ENCODE assay signal across 1 cellular context in genomic region chr6:28944412-28945006, GRCh38.
TF ChIP-seq lines count a peak whose summit lies in the region.

No MANE protein-coding gene starts in this region.

TF ChIP-seq in HEK293, 187 proteins besides CTCF, POLR2A, EP300 and RAD21 (continued from another document and continues in another):
- TF ChIP-seq ZNF513 (tag by site-specific recombination; IDR thresholded peaks at IDR 0.05) (peak; percentile 15; the same call in 1 of the 2 replicates), ZNF510 (tag by site-specific recombination; IDR thresholded peaks at IDR 0.05; ENCODE audit: insufficient replicate concordance) (no peak), ELK4 (IDR thresholded peaks at IDR 0.05; ENCODE audit: borderline replicate concordance, low read depth, low read length) (no peak), ZNF266 (tag by site-specific recombination; IDR thresholded peaks at IDR 0.05; ENCODE audit: low read depth) (no peak), ZNF132 (tag by site-specific recombination; IDR thresholded peaks at IDR 0.05; ENCODE audit: borderline replicate concordance) (no peak), ZBTB49 (tag by site-specific recombination; IDR thresholded peaks at IDR 0.05; ENCODE audit: low read depth) (no peak), PBX3 (CRISPR knock-in tag; IDR thresholded peaks at IDR 0.05) (no peak), ZNF549 (tag by site-specific recombination; IDR thresholded peaks at IDR 0.05) (no peak), KLF8 (tag by site-specific recombination; IDR thresholded peaks at IDR 0.05) (0 out of 2 replicates have a peak, but pooled peaks have one; percentile 29), BCL11B (tag by site-specific recombination; IDR thresholded peaks at IDR 0.05; ENCODE audit: low read depth) (no peak), SETDB1 (IDR thresholded peaks at IDR 0.05; ENCODE audit: insufficient read length, low read length) (no peak), ZNF239 (tag by site-specific recombination; IDR thresholded peaks at IDR 0.05) (no peak), ZNF394 (tag by site-specific recombination; IDR thresholded peaks at IDR 0.05; ENCODE audit: borderline replicate concordance) (0 out of 2 replicates have a peak, but pooled peaks have one; percentile 28), ZNF529 (tag by site-specific recombination; IDR thresholded peaks at IDR 0.05; ENCODE audit: insufficient replicate concordance) (no peak), ZNF843 (tag by site-specific recombination; IDR thresholded peaks at IDR 0.05) (peak; percentile 57), ZNF654 (tag by site-specific recombination; IDR thresholded peaks at IDR 0.05; ENCODE audit: low read depth) (no peak), PRDM6 (tag by site-specific recombination; IDR thresholded peaks at IDR 0.05) (no peak), REST (tag by site-specific recombination; IDR thresholded peaks at IDR 0.05) (no peak), ZNF19 (tag by site-specific recombination; IDR thresholded peaks at IDR 0.05; ENCODE audit: low read depth) (no peak), ZNF324 (tag by site-specific recombination; IDR thresholded peaks at IDR 0.05) (peak; percentile 85; the same call in 1 of the 2 replicates), ZNF704 (tag by site-specific recombination; IDR thresholded peaks at IDR 0.05) (no peak), ZNF660 (tag by site-specific recombination; IDR thresholded peaks at IDR 0.05) (peak; percentile 97), ZNF449 (tag by site-specific recombination; IDR thresholded peaks at IDR 0.05) (peak; percentile 52; the same call in 1 of the 2 replicates), ZNF776 (tag by site-specific recombination; IDR thresholded peaks at IDR 0.05; ENCODE audit: borderline replicate concordance) (no peak), HIC1 (tag by site-specific recombination; IDR thresholded peaks at IDR 0.05) (no peak), ZNF664 (tag by site-specific recombination; IDR thresholded peaks at IDR 0.05) (no peak), ZNF140 (tag by site-specific recombination; IDR thresholded peaks at IDR 0.05) (no peak), REPIN1 (tag by site-specific recombination; IDR thresholded peaks at IDR 0.05; ENCODE audit: low read depth) (no peak), ZFP41 (tag by site-specific recombination; IDR thresholded peaks at IDR 0.05; ENCODE audit: borderline replicate concordance) (no peak), ZNF211 (tag by site-specific recombination; IDR thresholded peaks at IDR 0.05; ENCODE audit: low read depth) (no peak), ZNF830 (tag by site-specific recombination; IDR thresholded peaks at IDR 0.05; ENCODE audit: low read depth) (no peak), SP2 (tag by site-specific recombination; IDR thresholded peaks at IDR 0.05) (no peak), PRDM4 (tag by site-specific recombination; IDR thresholded peaks at IDR 0.05) (no peak), ZNF692 (tag by site-specific recombination; IDR thresholded peaks at IDR 0.05) (peak; percentile 62), ZNF548 (tag by site-specific recombination; IDR thresholded peaks at IDR 0.05) (no peak), GLIS2 (tag by site-specific recombination; IDR thresholded peaks at IDR 0.05) (no peak), ZNF48 (tag by site-specific recombination; IDR thresholded peaks at IDR 0.05) (no peak), ZNF423 (tag by site-specific recombination; IDR thresholded peaks at IDR 0.05) (no peak)
